ENCODE assay signal across 12 cellular contexts in genomic region chr2:118269408-118270051, GRCh38.
A peak's percentile ranks its signal among the peaks of the same experiment; 100 is the strongest.
DNase-seq lines count a peak whose midpoint lies in the region; ATAC-seq, FAIRE-seq and TF ChIP-seq lines count a peak whose summit lies in the region.
"Had no signal": no experiment of that assay in that cellular context is flagged by ENCODE, and none has a peak within 500 bp of the region (broad histone marks: within the 10 kb centered on the region; RNA-seq: fewer than 3 reads in every experiment).

No MANE protein-coding gene starts in this region.

- H3K4me1 Mint-ChIP-seq in stimulated activated effector memory CD8-positive, alpha-beta T cell treated with anti-CD3 and anti-CD28 coated beads, Interleukin-12 subunit alpha, Interleukin-12 subunit beta, amount 100 ng/mL, for 72 hours: no peaks in the 10 kb centered on the region
- H3K4me1 Mint-ChIP-seq in activated T-cell treated with anti-CD3 and anti-CD28 coated beads, Interleukin-2, amount 50 U/mL, for 72 hours (ENCODE audit: low read depth): no peaks in the 10 kb centered on the region
- H3K4me1 Mint-ChIP-seq: activated T-helper 17 cell treated with anti-CD3 and anti-CD28 coated beads, Interleukin-2, amount 50 U/mL, for 72 hours had no signal

- no peak overlapping the region for H3K4me2 ChIP-seq in K562 (ENCODE audit: insufficient read depth, low read length)

- no peaks in the 10 kb centered on the region for H4K20me1 ChIP-seq in K562 (replicated peaks; ENCODE audit: control insufficient read depth, insufficient read depth, low read length)

- CTCF ChIA-PET in K562 (lab: Yijun Ruan, JAX; ENCODE audit: low intra/inter-chr PET ratio): no interaction called here

- no peak overlapping the region for H2AFZ ChIP-seq in K562 (ENCODE audit: low read depth, low read length)

- ATAC-seq in HG03520 (IDR thresholded peaks at IDR 0.05; ENCODE audit: unreplicated experiment) (peak; percentile 63), K562 (peak; percentile 84), HG03354 (IDR thresholded peaks at IDR 0.05; ENCODE audit: poor library complexity, severe bottlenecking, unreplicated experiment) (no peak)
- peak; percentile 24 for ATAC-seq in stimulated activated effector memory CD8-positive, alpha-beta T cell treated with anti-CD3 and anti-CD28 coated beads, Interleukin-12 subunit alpha, Interleukin-12 subunit beta, amount 100 ng/mL, for 72 hours
- ATAC-seq in activated T-cell treated with anti-CD3 and anti-CD28 coated beads, Interleukin-2, amount 50 U/mL, for 72 hours (replicated peaks in 1 of 2): no peak
- ATAC-seq: activated T-helper 17 cell treated with anti-CD3 and anti-CD28 coated beads, Interleukin-2, amount 50 U/mL, for 72 hours had no signal

- DNase-seq in NCI-H82 (lab: John Stamatoyannopoulos, UW) (peak; percentile 10), NCI-H82 treated with DMSO at 0.1 percent for 48 hours (lab: John Stamatoyannopoulos, UW; ENCODE audit: unreplicated experiment) (no peak), K562 (ENCODE audit: extremely low read depth in 1 of 4, low spot score in 3 of 4) (peak; percentile 7 to 14 (median 10)), SHP77 treated with DMSO at 0.1 percent for 48 hours (lab: John Stamatoyannopoulos, UW) (no peak)
- DNase-seq in stimulated activated effector memory CD8-positive, alpha-beta T cell treated with anti-CD3 and anti-CD28 coated beads, Interleukin-12 subunit alpha, Interleukin-12 subunit beta, amount 100 ng/mL, for 72 hours (ENCODE audit: low spot score in 2 of 2): no peak
- DNase-seq in activated T-cell treated with anti-CD3 and anti-CD28 coated beads, Interleukin-2, amount 50 U/mL, for 72 hours: no peak
- DNase-seq: NCI-H187, T-helper 2 cell had no signal

- peak; percentile 37 for FAIRE-seq in K562 (lab: Jason Lieb, UNC)

- TF ChIP-seq EP300 in K562 (IDR thresholded peaks at IDR 0.05; ENCODE audit: low read length): no peak

- POLR2A ChIA-PET in K562 (lab: Yijun Ruan, JAX): no interaction called here

- no peak overlapping the region for H3K27ac Mint-ChIP-seq in stimulated activated effector memory CD8-positive, alpha-beta T cell treated with anti-CD3 and anti-CD28 coated beads, Interleukin-12 subunit alpha, Interleukin-12 subunit beta, amount 100 ng/mL, for 72 hours
- no peak overlapping the region for H3K27ac Mint-ChIP-seq in activated T-cell treated with anti-CD3 and anti-CD28 coated beads, Interleukin-2, amount 50 U/mL, for 72 hours
- H3K27ac Mint-ChIP-seq: activated T-helper 17 cell treated with anti-CD3 and anti-CD28 coated beads, Interleukin-2, amount 50 U/mL, for 72 hours had no signal

- peak in 1 of 2 experiments; percentile 14; a peak in 1 of 4 replicates for TF ChIP-seq RAD21 in K562 (CRISPR knock-in tag; conservative IDR thresholded peaks at IDR 0.05 in 1 of 2, IDR thresholded peaks at IDR 0.05 in 1 of 2)

- H3K27ac ChIP-seq in K562 (ENCODE audit: extremely low read depth, low read depth, low read length): no peak overlapping the region
- H3K27ac ChIP-seq: neutrophil had no signal

- no peaks in the 10 kb centered on the region for H3K4me1 ChIP-seq in K562 (replicated peaks in 1 of 2; ENCODE audit: control insufficient read depth in 2 of 2, insufficient read depth in 2 of 2, low read length in 2 of 2)

- 0% methylated on average over 9 of the region's 9 CpGs for WGBS in K562 (ENCODE audit: insufficient coverage, low coverage, missing lambda C conversion rate)

- H3K36me3 Mint-ChIP-seq in stimulated activated effector memory CD8-positive, alpha-beta T cell treated with anti-CD3 and anti-CD28 coated beads, Interleukin-12 subunit alpha, Interleukin-12 subunit beta, amount 100 ng/mL, for 72 hours: no peaks in the 10 kb centered on the region
- no peaks in the 10 kb centered on the region for H3K36me3 Mint-ChIP-seq in activated T-cell treated with anti-CD3 and anti-CD28 coated beads, Interleukin-2, amount 50 U/mL, for 72 hours (ENCODE audit: insufficient read depth in 2 of 2)

- H3K27me3 ChIP-seq in K562 (ENCODE audit: control insufficient read depth in 2 of 2, insufficient read depth in 2 of 2, low read length in 2 of 2): peaks cover 0 to 23% of the 10 kb centered on the region in 2 experiments; a peak in 2 of 5 replicates

- TF ChIP-seq POLR2A in K562 (conservative IDR thresholded peaks at IDR 0.05): no peak

- no peaks in the 10 kb centered on the region for H3K9me3 ChIP-seq in K562 (replicated peaks; ENCODE audit: control insufficient read depth, insufficient read depth, low read depth, low read length)
- H3K9me3 ChIP-seq: neutrophil had no signal

- BruUV-seq in K562 (replicated peaks; lab: Mats Ljungman, UMichigan): no TSS peak

- peaks cover 38% of the 10 kb centered on the region for H3K27me3 Mint-ChIP-seq in activated T-cell treated with anti-CD3 and anti-CD28 coated beads, Interleukin-2, amount 50 U/mL, for 72 hours (ENCODE audit: low read depth)

- H3K4me3 Mint-ChIP-seq in stimulated activated effector memory CD8-positive, alpha-beta T cell treated with anti-CD3 and anti-CD28 coated beads, Interleukin-12 subunit alpha, Interleukin-12 subunit beta, amount 100 ng/mL, for 72 hours: no peak overlapping the region
- H3K4me3 Mint-ChIP-seq in activated T-cell treated with anti-CD3 and anti-CD28 coated beads, Interleukin-2, amount 50 U/mL, for 72 hours: no peak overlapping the region
- H3K4me3 Mint-ChIP-seq: activated T-helper 17 cell treated with anti-CD3 and anti-CD28 coated beads, Interleukin-2, amount 50 U/mL, for 72 hours had no signal

- H3K9me3 Mint-ChIP-seq in stimulated activated effector memory CD8-positive, alpha-beta T cell treated with anti-CD3 and anti-CD28 coated beads, Interleukin-12 subunit alpha, Interleukin-12 subunit beta, amount 100 ng/mL, for 72 hours: no peaks in the 10 kb centered on the region
- no peaks in the 10 kb centered on the region for H3K9me3 Mint-ChIP-seq in activated T-cell treated with anti-CD3 and anti-CD28 coated beads, Interleukin-2, amount 50 U/mL, for 72 hours
- H3K9me3 Mint-ChIP-seq: activated T-helper 17 cell treated with anti-CD3 and anti-CD28 coated beads, Interleukin-2, amount 50 U/mL, for 72 hours had no signal

- H3K9me1 ChIP-seq in K562 (ENCODE audit: control insufficient read depth, insufficient read depth, low read length): no peaks in the 10 kb centered on the region

- no peaks in the 10 kb centered on the region for H3K79me2 ChIP-seq in K562 (ENCODE audit: control insufficient read depth, insufficient read depth, low read length)

- intact Hi-C loops in K562 (cut with micrococcal nuclease): no loop called here

- no peak overlapping the region for H3K9ac ChIP-seq in K562 (ENCODE audit: insufficient read depth in 1 of 2, low read depth in 2 of 2, low read length in 2 of 2)

- in situ Hi-C loops in K562 (cut with MboI): no loop called here

- peak; percentile 34 to 46 (median 45); a peak in 4 of 6 replicates for TF ChIP-seq CTCF in K562 (IDR thresholded peaks at IDR 0.05 in 2 of 3, conservative IDR thresholded peaks at IDR 0.05 in 1 of 3; ENCODE audit: insufficient read depth in 2 of 3, low read depth in 1 of 3, low read length in 3 of 3)

- no peak overlapping the region for H3K4me3 ChIP-seq in K562

- no peaks in the 10 kb centered on the region for H3K36me3 ChIP-seq in K562 (ENCODE audit: control insufficient read depth, insufficient read depth, low read length)
- H3K36me3 ChIP-seq: neutrophil had no signal

TF ChIP-seq in K562, 482 proteins besides CTCF, POLR2A, EP300 and RAD21 (continues in another document):
- TF ChIP-seq XRCC4 (IDR thresholded peaks at IDR 0.05; ENCODE audit: extremely low read depth, insufficient read depth, insufficient read length): no peak
- TF ChIP-seq CBX1 (IDR thresholded peaks at IDR 0.05; ENCODE audit: low read depth): no peak
- no peak for TF ChIP-seq MXI1 (IDR thresholded peaks at IDR 0.05; ENCODE audit: low read depth, low read length)
- TF ChIP-seq ZNF23 (CRISPR knock-in tag; IDR thresholded peaks at IDR 0.05): no peak

Comparison
In these comparisons a context has a peak if more than half of its experiments do, and no peak if none do; other contexts are left out.
1. DNase-seq: peak in NCI-H82 (single experiment) and K562 (4 of 4); none in NCI-H82 treated with DMSO at 0.1 percent for 48 hours (single experiment), stimulated activated effector memory CD8-positive, alpha-beta T cell treated with anti-CD3 and anti-CD28 coated beads, Interleukin-12 subunit alpha, Interleukin-12 subunit beta, amount 100 ng/mL, for 72 hours (0 of 2), activated T-cell treated with anti-CD3 and anti-CD28 coated beads, Interleukin-2, amount 50 U/mL, for 72 hours (0 of 2) and SHP77 treated with DMSO at 0.1 percent for 48 hours (single experiment).
2. ATAC-seq: peak in HG03520 (single experiment), K562 (single experiment) and stimulated activated effector memory CD8-positive, alpha-beta T cell treated with anti-CD3 and anti-CD28 coated beads, Interleukin-12 subunit alpha, Interleukin-12 subunit beta, amount 100 ng/mL, for 72 hours (single experiment); none in activated T-cell treated with anti-CD3 and anti-CD28 coated beads, Interleukin-2, amount 50 U/mL, for 72 hours (0 of 2) and HG03354 (single experiment).